8 cellular contexts compared by ENCODE assay signal in genomic region chr1:52632732-52633290, GRCh38. TPM values are rescaled to one million over a fixed set of nuclear protein-coding genes. Genes with fewer than 3 reads are reported as not detected.
A peak's percentile ranks its signal among the peaks of the same experiment; 100 is the strongest.
DNase-seq lines count a peak whose midpoint lies in the region; ATAC-seq and TF ChIP-seq lines count a peak whose summit lies in the region.

SHISAL2A (plus strand) TSS chr1:52633168; CDS start chr1:52633494, 326 bp downstream.

- DNase-seq in T follicular helper cell (ENCODE audit: low read depth) (peak; percentile 50), amniotic epithelial cell (ENCODE audit: low read depth) (peak; percentile 15), immature natural killer cell (peak; percentile 72 to 77 (median 74)), NCI-H2227 (lab: John Stamatoyannopoulos, UW; ENCODE audit: unreplicated experiment) (no peak), NCI-H226 (no peak)
- DNase-seq in stimulated activated CD4-positive, alpha-beta T cell treated with anti-CD3 and anti-CD28 coated beads, Interleukin-2, amount 100 ng/mL, for 48 hours, result peak; percentile 43

- no peaks in the 10 kb centered on the region for H3K36me3 Mint-ChIP-seq in immature natural killer cell

- H3K4me1 Mint-ChIP-seq in immature natural killer cell, result peaks cover 71 to 85% of the 10 kb centered on the region in 2 donors

- no peak for TF ChIP-seq CTCF in GM12875 (IDR thresholded peaks at IDR 0.05; ENCODE audit: borderline replicate concordance, insufficient read depth, low read depth, low read length)

- H3K27ac Mint-ChIP-seq in immature natural killer cell, result peak within 1 kb of the TSS; percentile 97 to 100 (median 98)

- H3K9me3 Mint-ChIP-seq in immature natural killer cell, result no peaks in the 10 kb centered on the region

- no peak for ATAC-seq in HG03159 (IDR thresholded peaks at IDR 0.05; ENCODE audit: unreplicated experiment)

- peaks cover 5 to 30% (median 18%) of the 10 kb centered on the region in 3 donors for H3K27me3 Mint-ChIP-seq in immature natural killer cell (ENCODE audit: low read depth in 3 of 3)

- H3K4me3 ChIP-seq in GM12875 (ENCODE audit: low read depth, low read length), result peak within 1 kb of the TSS; percentile 36

- H3K4me3 Mint-ChIP-seq in immature natural killer cell, result peak within 1 kb of the TSS; percentile 89 to 97 (median 91)

RNA-seq across cellular contexts. Expression of gene SHISAL2A, which starts in this region (rescaled TPM):
- 10 to 100 TPM in 1 of 3 donors, 1 to 10 TPM in 2; 5.0 to 12.8 (median 9.9) TPM for polyA plus RNA-seq in immature natural killer cell

Comparison
In these comparisons a context has a peak if more than half of its experiments do, and no peak if none do; other contexts are left out.
1. DNase-seq: peak in T follicular helper cell (single experiment), amniotic epithelial cell (single experiment), immature natural killer cell (3 of 3) and stimulated activated CD4-positive, alpha-beta T cell treated with anti-CD3 and anti-CD28 coated beads, Interleukin-2, amount 100 ng/mL, for 48 hours (2 of 2); none in NCI-H2227 (single experiment) and NCI-H226 (single experiment).